Comparison of ENCODE assay signal across 1 cellular context in the genomic region with DNA sequence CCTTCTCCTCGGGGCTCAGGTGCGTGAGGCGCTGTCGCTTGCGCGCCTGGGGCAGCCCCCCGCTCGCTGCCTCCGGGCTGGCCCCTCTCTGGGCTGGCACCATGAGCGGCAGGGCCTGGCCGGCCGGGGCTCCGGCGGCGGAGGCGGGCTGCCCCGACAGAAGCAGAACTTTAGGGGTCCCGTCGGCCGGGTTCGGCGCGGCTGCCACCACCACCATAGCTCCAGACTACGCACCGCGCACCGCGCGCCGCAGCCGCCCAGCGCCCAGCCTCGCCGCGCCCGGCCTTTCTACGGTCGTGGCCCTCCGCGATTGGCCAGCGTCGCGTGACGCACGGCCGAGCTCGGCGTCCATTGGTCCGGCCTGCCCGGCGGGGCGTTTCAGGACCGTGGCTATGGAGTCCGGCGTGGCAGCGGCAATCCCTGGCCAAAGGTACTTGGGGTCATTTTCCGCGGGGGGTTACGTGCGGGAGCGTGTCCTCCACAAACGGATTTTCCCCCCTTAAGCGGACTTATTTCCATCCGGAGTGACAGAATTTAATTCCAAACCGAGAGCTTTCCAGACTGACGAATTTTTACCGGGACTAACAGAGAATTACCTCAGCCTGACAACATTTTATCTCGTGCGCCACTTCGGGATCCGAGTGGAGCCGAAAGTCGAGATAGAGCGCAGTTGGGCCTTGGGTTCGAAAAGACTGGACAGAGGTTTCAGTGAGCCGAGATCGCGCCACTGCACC.
TF ChIP-seq lines count a peak whose summit lies in the region.

A gene (minus strand): TSS at position 262 of the 734 bp plus-strand sequence.

TF ChIP-seq in WTC11, 78 proteins besides CTCF, POLR2A, EP300 and RAD21 (continued from another document and continues in another):
- TF ChIP-seq, protein P1, sequence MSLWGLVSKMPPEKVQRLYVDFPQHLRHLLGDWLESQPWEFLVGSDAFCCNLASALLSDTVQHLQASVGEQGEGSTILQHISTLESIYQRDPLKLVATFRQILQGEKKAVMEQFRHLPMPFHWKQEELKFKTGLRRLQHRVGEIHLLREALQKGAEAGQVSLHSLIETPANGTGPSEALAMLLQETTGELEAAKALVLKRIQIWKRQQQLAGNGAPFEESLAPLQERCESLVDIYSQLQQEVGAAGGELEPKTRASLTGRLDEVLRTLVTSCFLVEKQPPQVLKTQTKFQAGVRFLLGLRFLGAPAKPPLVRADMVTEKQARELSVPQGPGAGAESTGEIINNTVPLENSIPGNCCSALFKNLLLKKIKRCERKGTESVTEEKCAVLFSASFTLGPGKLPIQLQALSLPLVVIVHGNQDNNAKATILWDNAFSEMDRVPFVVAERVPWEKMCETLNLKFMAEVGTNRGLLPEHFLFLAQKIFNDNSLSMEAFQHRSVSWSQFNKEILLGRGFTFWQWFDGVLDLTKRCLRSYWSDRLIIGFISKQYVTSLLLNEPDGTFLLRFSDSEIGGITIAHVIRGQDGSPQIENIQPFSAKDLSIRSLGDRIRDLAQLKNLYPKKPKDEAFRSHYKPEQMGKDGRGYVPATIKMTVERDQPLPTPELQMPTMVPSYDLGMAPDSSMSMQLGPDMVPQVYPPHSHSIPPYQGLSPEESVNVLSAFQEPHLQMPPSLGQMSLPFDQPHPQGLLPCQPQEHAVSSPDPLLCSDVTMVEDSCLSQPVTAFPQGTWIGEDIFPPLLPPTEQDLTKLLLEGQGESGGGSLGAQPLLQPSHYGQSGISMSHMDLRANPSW (CRISPR knock-in tag; conservative IDR thresholded peaks at IDR 0.05; ENCODE audit: low read depth), result no peak
- no peak for TF ChIP-seq ZNF263 (CRISPR knock-in tag; IDR thresholded peaks at IDR 0.05; ENCODE audit: low read depth)
- TF ChIP-seq, protein P2, sequence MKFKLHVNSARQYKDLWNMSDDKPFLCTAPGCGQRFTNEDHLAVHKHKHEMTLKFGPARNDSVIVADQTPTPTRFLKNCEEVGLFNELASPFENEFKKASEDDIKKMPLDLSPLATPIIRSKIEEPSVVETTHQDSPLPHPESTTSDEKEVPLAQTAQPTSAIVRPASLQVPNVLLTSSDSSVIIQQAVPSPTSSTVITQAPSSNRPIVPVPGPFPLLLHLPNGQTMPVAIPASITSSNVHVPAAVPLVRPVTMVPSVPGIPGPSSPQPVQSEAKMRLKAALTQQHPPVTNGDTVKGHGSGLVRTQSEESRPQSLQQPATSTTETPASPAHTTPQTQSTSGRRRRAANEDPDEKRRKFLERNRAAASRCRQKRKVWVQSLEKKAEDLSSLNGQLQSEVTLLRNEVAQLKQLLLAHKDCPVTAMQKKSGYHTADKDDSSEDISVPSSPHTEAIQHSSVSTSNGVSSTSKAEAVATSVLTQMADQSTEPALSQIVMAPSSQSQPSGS (CRISPR knock-in tag; IDR thresholded peaks at IDR 0.05; ENCODE audit: borderline replicate concordance, low read depth), result no peak
- TF ChIP-seq OVOL2 (CRISPR knock-in tag; IDR thresholded peaks at IDR 0.05; ENCODE audit: borderline replicate concordance), result peak; percentile 61; the same call in 1 of the 2 replicates
- TF ChIP-seq, protein P3, sequence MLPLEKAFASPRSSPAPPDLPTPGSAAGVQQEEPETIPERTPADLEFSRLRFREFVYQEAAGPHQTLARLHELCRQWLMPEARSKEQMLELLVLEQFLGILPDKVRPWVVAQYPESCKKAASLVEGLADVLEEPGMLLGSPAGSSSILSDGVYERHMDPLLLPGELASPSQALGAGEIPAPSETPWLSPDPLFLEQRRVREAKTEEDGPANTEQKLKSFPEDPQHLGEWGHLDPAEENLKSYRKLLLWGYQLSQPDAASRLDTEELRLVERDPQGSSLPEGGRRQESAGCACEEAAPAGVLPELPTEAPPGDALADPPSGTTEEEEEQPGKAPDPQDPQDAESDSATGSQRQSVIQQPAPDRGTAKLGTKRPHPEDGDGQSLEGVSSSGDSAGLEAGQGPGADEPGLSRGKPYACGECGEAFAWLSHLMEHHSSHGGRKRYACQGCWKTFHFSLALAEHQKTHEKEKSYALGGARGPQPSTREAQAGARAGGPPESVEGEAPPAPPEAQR (CRISPR knock-in tag; IDR thresholded peaks at IDR 0.05), result no peak
- TF ChIP-seq, protein P4, sequence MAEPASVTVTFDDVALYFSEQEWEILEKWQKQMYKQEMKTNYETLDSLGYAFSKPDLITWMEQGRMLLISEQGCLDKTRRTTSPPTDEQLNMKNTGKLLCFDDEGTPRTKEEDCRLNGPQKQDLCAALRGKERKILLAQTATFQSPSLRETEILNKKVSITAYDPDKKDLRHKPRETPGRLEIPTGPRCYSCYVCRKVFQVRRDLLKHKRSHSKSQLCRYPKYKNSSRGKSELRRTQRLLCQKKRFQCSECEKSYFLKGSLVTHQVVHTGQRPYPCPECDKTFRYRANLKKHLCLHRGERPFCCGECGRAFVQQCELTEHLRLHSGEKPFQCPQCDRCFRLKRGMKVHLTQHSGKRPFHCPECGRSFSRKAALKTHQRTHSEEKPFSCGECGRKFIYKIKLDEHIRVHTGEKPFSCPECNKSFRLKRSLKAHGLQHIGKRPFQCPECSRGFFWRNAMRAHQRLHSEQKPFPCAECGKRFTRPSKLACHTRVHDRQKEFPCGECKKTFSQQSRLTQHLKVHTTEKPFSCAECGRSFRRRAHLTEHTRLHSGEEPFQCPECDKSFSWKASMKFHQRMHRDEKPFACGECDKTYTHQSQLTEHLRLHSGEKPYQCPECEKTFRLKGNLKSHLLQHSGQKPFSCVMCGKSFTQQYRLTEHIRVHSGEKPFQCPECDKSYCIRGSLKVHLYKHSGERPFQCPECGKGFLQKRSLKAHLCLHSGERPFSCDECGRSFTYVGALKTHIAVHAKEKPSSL (CRISPR knock-in tag; conservative IDR thresholded peaks at IDR 0.05), result no peak
- TF ChIP-seq, protein P5, sequence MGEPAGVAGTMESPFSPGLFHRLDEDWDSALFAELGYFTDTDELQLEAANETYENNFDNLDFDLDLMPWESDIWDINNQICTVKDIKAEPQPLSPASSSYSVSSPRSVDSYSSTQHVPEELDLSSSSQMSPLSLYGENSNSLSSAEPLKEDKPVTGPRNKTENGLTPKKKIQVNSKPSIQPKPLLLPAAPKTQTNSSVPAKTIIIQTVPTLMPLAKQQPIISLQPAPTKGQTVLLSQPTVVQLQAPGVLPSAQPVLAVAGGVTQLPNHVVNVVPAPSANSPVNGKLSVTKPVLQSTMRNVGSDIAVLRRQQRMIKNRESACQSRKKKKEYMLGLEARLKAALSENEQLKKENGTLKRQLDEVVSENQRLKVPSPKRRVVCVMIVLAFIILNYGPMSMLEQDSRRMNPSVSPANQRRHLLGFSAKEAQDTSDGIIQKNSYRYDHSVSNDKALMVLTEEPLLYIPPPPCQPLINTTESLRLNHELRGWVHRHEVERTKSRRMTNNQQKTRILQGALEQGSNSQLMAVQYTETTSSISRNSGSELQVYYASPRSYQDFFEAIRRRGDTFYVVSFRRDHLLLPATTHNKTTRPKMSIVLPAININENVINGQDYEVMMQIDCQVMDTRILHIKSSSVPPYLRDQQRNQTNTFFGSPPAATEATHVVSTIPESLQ (CRISPR knock-in tag; IDR thresholded peaks at IDR 0.05), result no peak
- TF ChIP-seq ETV6 (CRISPR knock-in tag; IDR thresholded peaks at IDR 0.05), result peak; percentile 64; the same call in 1 of the 2 replicates
- no peak for TF ChIP-seq TEAD4 (CRISPR knock-in tag; IDR thresholded peaks at IDR 0.05)
- TF ChIP-seq, protein P6, sequence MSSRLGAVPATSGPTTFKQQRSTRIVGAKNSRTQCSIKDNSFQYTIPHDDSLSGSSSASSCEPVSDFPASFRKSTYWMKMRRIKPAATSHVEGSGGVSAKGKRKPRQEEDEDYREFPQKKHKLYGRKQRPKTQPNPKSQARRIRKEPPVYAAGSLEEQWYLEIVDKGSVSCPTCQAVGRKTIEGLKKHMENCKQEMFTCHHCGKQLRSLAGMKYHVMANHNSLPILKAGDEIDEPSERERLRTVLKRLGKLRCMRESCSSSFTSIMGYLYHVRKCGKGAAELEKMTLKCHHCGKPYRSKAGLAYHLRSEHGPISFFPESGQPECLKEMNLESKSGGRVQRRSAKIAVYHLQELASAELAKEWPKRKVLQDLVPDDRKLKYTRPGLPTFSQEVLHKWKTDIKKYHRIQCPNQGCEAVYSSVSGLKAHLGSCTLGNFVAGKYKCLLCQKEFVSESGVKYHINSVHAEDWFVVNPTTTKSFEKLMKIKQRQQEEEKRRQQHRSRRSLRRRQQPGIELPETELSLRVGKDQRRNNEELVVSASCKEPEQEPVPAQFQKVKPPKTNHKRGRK (CRISPR knock-in tag; IDR thresholded peaks at IDR 0.05; ENCODE audit: borderline replicate concordance), result no peak
- no peak for TF ChIP-seq CREB1 (CRISPR knock-in tag; IDR thresholded peaks at IDR 0.05)
- TF ChIP-seq, protein P7, sequence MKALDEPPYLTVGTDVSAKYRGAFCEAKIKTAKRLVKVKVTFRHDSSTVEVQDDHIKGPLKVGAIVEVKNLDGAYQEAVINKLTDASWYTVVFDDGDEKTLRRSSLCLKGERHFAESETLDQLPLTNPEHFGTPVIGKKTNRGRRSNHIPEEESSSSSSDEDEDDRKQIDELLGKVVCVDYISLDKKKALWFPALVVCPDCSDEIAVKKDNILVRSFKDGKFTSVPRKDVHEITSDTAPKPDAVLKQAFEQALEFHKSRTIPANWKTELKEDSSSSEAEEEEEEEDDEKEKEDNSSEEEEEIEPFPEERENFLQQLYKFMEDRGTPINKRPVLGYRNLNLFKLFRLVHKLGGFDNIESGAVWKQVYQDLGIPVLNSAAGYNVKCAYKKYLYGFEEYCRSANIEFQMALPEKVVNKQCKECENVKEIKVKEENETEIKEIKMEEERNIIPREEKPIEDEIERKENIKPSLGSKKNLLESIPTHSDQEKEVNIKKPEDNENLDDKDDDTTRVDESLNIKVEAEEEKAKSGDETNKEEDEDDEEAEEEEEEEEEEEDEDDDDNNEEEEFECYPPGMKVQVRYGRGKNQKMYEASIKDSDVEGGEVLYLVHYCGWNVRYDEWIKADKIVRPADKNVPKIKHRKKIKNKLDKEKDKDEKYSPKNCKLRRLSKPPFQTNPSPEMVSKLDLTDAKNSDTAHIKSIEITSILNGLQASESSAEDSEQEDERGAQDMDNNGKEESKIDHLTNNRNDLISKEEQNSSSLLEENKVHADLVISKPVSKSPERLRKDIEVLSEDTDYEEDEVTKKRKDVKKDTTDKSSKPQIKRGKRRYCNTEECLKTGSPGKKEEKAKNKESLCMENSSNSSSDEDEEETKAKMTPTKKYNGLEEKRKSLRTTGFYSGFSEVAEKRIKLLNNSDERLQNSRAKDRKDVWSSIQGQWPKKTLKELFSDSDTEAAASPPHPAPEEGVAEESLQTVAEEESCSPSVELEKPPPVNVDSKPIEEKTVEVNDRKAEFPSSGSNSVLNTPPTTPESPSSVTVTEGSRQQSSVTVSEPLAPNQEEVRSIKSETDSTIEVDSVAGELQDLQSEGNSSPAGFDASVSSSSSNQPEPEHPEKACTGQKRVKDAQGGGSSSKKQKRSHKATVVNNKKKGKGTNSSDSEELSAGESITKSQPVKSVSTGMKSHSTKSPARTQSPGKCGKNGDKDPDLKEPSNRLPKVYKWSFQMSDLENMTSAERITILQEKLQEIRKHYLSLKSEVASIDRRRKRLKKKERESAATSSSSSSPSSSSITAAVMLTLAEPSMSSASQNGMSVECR (CRISPR knock-in tag; IDR thresholded peaks at IDR 0.05; ENCODE audit: borderline replicate concordance), result peak; percentile 65; the same call in 1 of the 2 replicates
- TF ChIP-seq ZNF416 (CRISPR knock-in tag; IDR thresholded peaks at IDR 0.05), result no peak
- TF ChIP-seq, protein P8, sequence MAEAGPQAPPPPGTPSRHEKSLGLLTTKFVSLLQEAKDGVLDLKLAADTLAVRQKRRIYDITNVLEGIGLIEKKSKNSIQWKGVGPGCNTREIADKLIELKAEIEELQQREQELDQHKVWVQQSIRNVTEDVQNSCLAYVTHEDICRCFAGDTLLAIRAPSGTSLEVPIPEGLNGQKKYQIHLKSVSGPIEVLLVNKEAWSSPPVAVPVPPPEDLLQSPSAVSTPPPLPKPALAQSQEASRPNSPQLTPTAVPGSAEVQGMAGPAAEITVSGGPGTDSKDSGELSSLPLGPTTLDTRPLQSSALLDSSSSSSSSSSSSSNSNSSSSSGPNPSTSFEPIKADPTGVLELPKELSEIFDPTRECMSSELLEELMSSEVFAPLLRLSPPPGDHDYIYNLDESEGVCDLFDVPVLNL (CRISPR knock-in tag; IDR thresholded peaks at IDR 0.05; ENCODE audit: borderline replicate concordance, low read depth), result peak; percentile 34; the same call in 1 of the 2 replicates
- peak; percentile 83 for TF ChIP-seq ZNF232 (CRISPR knock-in tag; IDR thresholded peaks at IDR 0.05)
- TF ChIP-seq MYBL2 (CRISPR knock-in tag; IDR thresholded peaks at IDR 0.05), result peak; percentile 33; the same call in 1 of the 2 replicates
- peak; percentile 48; the same call in 1 of the 2 replicates for TF ChIP-seq SMAD3 (CRISPR knock-in tag; IDR thresholded peaks at IDR 0.05; ENCODE audit: borderline replicate concordance)
- TF ChIP-seq, protein P9, sequence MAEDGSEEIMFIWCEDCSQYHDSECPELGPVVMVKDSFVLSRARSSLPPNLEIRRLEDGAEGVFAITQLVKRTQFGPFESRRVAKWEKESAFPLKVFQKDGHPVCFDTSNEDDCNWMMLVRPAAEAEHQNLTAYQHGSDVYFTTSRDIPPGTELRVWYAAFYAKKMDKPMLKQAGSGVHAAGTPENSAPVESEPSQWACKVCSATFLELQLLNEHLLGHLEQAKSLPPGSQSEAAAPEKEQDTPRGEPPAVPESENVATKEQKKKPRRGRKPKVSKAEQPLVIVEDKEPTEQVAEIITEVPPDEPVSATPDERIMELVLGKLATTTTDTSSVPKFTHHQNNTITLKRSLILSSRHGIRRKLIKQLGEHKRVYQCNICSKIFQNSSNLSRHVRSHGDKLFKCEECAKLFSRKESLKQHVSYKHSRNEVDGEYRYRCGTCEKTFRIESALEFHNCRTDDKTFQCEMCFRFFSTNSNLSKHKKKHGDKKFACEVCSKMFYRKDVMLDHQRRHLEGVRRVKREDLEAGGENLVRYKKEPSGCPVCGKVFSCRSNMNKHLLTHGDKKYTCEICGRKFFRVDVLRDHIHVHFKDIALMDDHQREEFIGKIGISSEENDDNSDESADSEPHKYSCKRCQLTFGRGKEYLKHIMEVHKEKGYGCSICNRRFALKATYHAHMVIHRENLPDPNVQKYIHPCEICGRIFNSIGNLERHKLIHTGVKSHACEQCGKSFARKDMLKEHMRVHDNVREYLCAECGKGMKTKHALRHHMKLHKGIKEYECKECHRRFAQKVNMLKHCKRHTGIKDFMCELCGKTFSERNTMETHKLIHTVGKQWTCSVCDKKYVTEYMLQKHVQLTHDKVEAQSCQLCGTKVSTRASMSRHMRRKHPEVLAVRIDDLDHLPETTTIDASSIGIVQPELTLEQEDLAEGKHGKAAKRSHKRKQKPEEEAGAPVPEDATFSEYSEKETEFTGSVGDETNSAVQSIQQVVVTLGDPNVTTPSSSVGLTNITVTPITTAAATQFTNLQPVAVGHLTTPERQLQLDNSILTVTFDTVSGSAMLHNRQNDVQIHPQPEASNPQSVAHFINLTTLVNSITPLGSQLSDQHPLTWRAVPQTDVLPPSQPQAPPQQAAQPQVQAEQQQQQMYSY (CRISPR knock-in tag; IDR thresholded peaks at IDR 0.05), result 0 out of 2 replicates have a peak, but pooled peaks have one; percentile 29
- TF ChIP-seq, protein P10, sequence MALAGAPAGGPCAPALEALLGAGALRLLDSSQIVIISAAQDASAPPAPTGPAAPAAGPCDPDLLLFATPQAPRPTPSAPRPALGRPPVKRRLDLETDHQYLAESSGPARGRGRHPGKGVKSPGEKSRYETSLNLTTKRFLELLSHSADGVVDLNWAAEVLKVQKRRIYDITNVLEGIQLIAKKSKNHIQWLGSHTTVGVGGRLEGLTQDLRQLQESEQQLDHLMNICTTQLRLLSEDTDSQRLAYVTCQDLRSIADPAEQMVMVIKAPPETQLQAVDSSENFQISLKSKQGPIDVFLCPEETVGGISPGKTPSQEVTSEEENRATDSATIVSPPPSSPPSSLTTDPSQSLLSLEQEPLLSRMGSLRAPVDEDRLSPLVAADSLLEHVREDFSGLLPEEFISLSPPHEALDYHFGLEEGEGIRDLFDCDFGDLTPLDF (CRISPR knock-in tag; IDR thresholded peaks at IDR 0.05), result 0 out of 2 replicates have a peak, but pooled peaks have one; percentile 74
- no peak for TF ChIP-seq ZNF121 (CRISPR knock-in tag; IDR thresholded peaks at IDR 0.05)
- TF ChIP-seq, protein P11, sequence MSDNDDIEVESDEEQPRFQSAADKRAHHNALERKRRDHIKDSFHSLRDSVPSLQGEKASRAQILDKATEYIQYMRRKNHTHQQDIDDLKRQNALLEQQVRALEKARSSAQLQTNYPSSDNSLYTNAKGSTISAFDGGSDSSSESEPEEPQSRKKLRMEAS (CRISPR knock-in tag; IDR thresholded peaks at IDR 0.05), result peak; percentile 81
